11 cellular contexts compared by ENCODE assay signal in genomic region chr18:56402872-56403516, GRCh38.
DNase-seq lines count a peak whose midpoint lies in the region; ATAC-seq and TF ChIP-seq lines count a peak whose summit lies in the region.
"Had no signal": no experiment of that assay in that cellular context is flagged by ENCODE, and none has a peak within 500 bp of the region (broad histone marks: within the 10 kb centered on the region; RNA-seq: fewer than 3 reads in every experiment).

No MANE protein-coding gene starts in this region.

- H3K4me1 Mint-ChIP-seq in glutamatergic neuron (ENCODE audit: low read depth, unreplicated experiment) = no peaks in the 10 kb centered on the region
- H3K4me1 Mint-ChIP-seq: T-helper 17 cell had no signal

- intact Hi-C loops in sciatic nerve (cut with DNase I) = no loop called here

- no peak overlapping the region for H3K4me3 ChIP-seq in fibroblast of mammary gland (ENCODE audit: control insufficient read depth, low read depth, low read length)

- no peak for TF ChIP-seq CTCF in fibroblast of mammary gland (conservative IDR thresholded peaks at IDR 0.05; ENCODE audit: control insufficient read depth, insufficient read depth, low read depth, low read length)
- no peak for TF ChIP-seq CTCF in glutamatergic neuron (IDR thresholded peaks at IDR 0.05; ENCODE audit: partially characterized antibody, unreplicated experiment)

- no peaks in the 10 kb centered on the region for H3K36me3 Mint-ChIP-seq in glutamatergic neuron (ENCODE audit: unreplicated experiment)

- no peaks in the 10 kb centered on the region for H3K27me3 Mint-ChIP-seq in glutamatergic neuron (ENCODE audit: unreplicated experiment)
- H3K27me3 Mint-ChIP-seq: T-helper 17 cell had no signal

- ATAC-seq in sciatic nerve (peak; percentile 85), HG03469 (IDR thresholded peaks at IDR 0.05; ENCODE audit: unreplicated experiment) (no peak), GM19395 (IDR thresholded peaks at IDR 0.05; ENCODE audit: unreplicated experiment) (no peak)
- ATAC-seq: T-helper 17 cell had no signal

- H3K4me3 Mint-ChIP-seq in glutamatergic neuron (ENCODE audit: unreplicated experiment) = no peak overlapping the region
- H3K4me3 Mint-ChIP-seq: T-helper 17 cell had no signal

- H3K9me3 Mint-ChIP-seq in glutamatergic neuron (ENCODE audit: unreplicated experiment) = no peaks in the 10 kb centered on the region

- DNase-seq in GM03348 (ENCODE audit: low spot score) (peak; percentile 75), RPMI7951 (ENCODE audit: low read depth) (peak; percentile 70), fibroblast of mammary gland (ENCODE audit: low read depth) (peak; percentile 93), sciatic nerve (ENCODE audit: low spot score) (no peak), glutamatergic neuron (no peak)
- DNase-seq in NK-92 treated with Interleukin-12 subunit alpha and Interleukin-12 subunit beta, amount 100 ng/mL, for 24 hours (lab: John Stamatoyannopoulos, UW) = no peak
- DNase-seq: DMS79, small intestine, T-helper 17 cell had no signal

- no peak overlapping the region for H3K27ac Mint-ChIP-seq in glutamatergic neuron (ENCODE audit: unreplicated experiment)
- H3K27ac Mint-ChIP-seq: T-helper 17 cell had no signal

Comparison
In these comparisons a context has a peak if more than half of its experiments do, and no peak if none do; other contexts are left out.
1. DNase-seq: peak in GM03348 (single experiment), RPMI7951 (single experiment) and fibroblast of mammary gland (single experiment); none in sciatic nerve (single experiment), glutamatergic neuron (single experiment) and NK-92 treated with Interleukin-12 subunit alpha and Interleukin-12 subunit beta, amount 100 ng/mL, for 24 hours (single experiment).